8 cellular contexts compared by ENCODE assay signal in the genomic region with DNA sequence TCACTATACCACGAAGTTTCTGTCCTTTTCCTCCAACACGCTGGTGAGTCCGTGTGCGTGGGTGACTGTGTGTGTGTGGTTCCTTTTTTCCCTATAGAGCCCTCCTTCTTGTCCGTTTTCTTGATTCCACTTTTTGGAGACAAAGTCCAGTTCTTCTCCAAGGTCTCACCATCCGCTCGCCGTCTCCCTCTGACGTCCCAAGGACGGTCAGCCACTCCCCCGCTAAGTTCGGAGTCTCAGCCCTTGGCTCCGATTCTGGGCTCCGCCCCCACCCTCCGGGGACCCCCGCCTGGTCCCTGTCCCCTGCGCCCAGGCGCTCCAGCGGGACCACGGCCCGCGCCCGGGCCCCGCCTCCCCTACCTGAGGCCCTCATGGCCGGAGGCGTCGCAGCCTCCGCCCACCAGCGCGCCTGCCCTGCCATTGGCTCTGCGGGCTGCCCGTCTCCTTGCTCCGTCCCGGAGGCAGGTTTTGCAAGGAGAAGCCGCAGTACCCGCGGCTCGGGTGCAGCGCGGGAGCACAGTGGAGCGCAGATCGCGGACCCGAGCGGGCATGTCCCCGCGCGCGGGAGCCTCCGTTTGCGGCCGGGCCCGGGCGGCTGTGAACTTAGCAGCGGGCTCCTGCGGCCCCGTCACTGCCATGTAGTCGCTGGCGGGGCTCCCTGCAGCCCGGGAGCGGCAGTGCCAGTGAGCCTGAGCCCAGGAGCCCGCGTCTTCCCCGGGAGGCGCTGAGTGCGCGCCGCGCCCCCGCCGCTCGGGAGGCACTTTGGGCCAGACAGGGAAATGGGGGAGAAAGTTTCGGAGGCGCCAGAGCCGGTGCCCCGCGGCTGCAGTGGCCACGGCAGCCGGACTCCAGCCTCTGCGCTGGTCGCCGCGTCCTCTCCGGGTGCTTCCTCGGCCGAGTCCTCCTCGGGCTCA. TPM values are rescaled to one million over a fixed set of nuclear protein-coding genes. Genes with fewer than 3 reads are reported as not detected.
DNase-seq lines count a peak whose midpoint lies in the region; ATAC-seq, FAIRE-seq and TF ChIP-seq lines count a peak whose summit lies in the region.

TSS of gene MAST4 (plus strand) at position 517 of the 914 bp plus-strand sequence. CDS start at position 780, 263 bp downstream.

- no peak for TF ChIP-seq EP300 in HepG2 (IDR thresholded peaks at IDR 0.05; ENCODE audit: low read depth in 2 of 2, low read length in 2 of 2)
- no peak for TF ChIP-seq EP300 in HepG2 (CRISPR knock-in tag; IDR thresholded peaks at IDR 0.05; ENCODE audit: borderline replicate concordance)

- ATAC-seq in GM19025 (IDR thresholded peaks at IDR 0.05; ENCODE audit: low read depth, unreplicated experiment) (peak; percentile 98), HG03196 (IDR thresholded peaks at IDR 0.05; ENCODE audit: unreplicated experiment) (peak; percentile 98), HepG2 (peak; percentile 99)

- peaks cover 8% of the 10 kb centered on the region; the same call in 1 of the 2 replicates for H3K4me1 ChIP-seq in HepG2 (ENCODE audit: insufficient read depth, low read length)

- TF ChIP-seq CTCF in dorsolateral prefrontal cortex (IDR thresholded peaks at IDR 0.05 in 54 of 56, conservative IDR thresholded peaks at IDR 0.05 in 2 of 56; ENCODE audit: low read depth in 1 of 56, partially characterized antibody in 56 of 56) (peak in 1 of 56 donors; percentile 3), HepG2 (CRISPR knock-in tag; IDR thresholded peaks at IDR 0.05) (no peak)

- in situ Hi-C loops in HepG2 (cut with HindIII; ENCODE audit: extremely low pct_ligation_motif_present, low pct_unique_long_range_greater_than_20kb) = no loop called here

- H3K27ac ChIP-seq in dorsolateral prefrontal cortex (peak within 1 kb of the TSS in 48 of 59 donors; percentile 24 to 90 (median 73)), HepG2 (ENCODE audit: extremely low read length, insufficient read depth, low read length) (no peak within 1 kb of the TSS)

- peaks cover 0 to 13% (median 0%) of the 10 kb centered on the region in 45 donors for H3K27me3 ChIP-seq in dorsolateral prefrontal cortex
- H3K27me3 ChIP-seq in HepG2 (ENCODE audit: control insufficient read depth in 1 of 2, insufficient read depth in 2 of 2, low read length in 2 of 2) = peaks cover 2 to 33% of the 10 kb centered on the region in 2 experiments; a peak in 4 of 5 replicates

- no peaks in the 10 kb centered on the region for H3K36me3 ChIP-seq in HepG2 (replicated peaks in 1 of 2; ENCODE audit: control insufficient read depth in 1 of 2, insufficient read depth in 2 of 2, low read length in 2 of 2)

- intact Hi-C loops in dorsolateral prefrontal cortex (cut with DNase I) (loop anchor here (5.0 to 10.0 kb wide), 3 partner anchors 149 to 611 kb away; no protein-coding TSS in a partner anchor), HepG2 (cut with micrococcal nuclease; ENCODE audit: unreplicated experiment) (loop anchor here (10.0 kb wide), 1 partner anchor 291 kb away; no protein-coding TSS in a partner anchor)

- H3K9me3 ChIP-seq in HepG2 (ENCODE audit: low read length) = no peaks in the 10 kb centered on the region

- POLR2A ChIA-PET in HepG2 (lab: Yijun Ruan, JAX) = no interaction called here

- H3K4me3 ChIP-seq in dorsolateral prefrontal cortex (peak within 1 kb of the TSS; percentile 48 to 84 (median 76)), HepG2 (replicated peaks in 1 of 3; ENCODE audit: insufficient read depth in 1 of 3, low read depth in 2 of 3, low read length in 3 of 3) (peak within 1 kb of the TSS; percentile 54 to 75 (median 69); a peak in 5 of 6 replicates)

- no TSS peak for BruUV-seq in HepG2 (replicated peaks; lab: Mats Ljungman, UMichigan)

- peak; percentile 14; the same call in 1 of the 2 replicates for TF ChIP-seq RAD21 in HepG2 (CRISPR knock-in tag; IDR thresholded peaks at IDR 0.05)

- no peak within 1 kb of the TSS for H2AFZ ChIP-seq in HepG2 (ENCODE audit: low read length)

- CTCF ChIA-PET in HepG2 (lab: Yijun Ruan, JAX; ENCODE audit: low intra/inter-chr PET ratio, low total read pairs) = no interaction called here

- TF ChIP-seq POLR2A in HepG2 (IDR thresholded peaks at IDR 0.05; ENCODE audit: insufficient read depth in 1 of 2, low read depth in 2 of 2, low read length in 2 of 2) = no peak

- WGBS in HepG2 (ENCODE audit: low lambda C conversion rate) = 14% methylated on average over 21 of the region's 87 CpGs

- no peaks in the 10 kb centered on the region for H4K20me1 ChIP-seq in HepG2 (ENCODE audit: insufficient read depth, low read length)

- H3K79me2 ChIP-seq in HepG2 (ENCODE audit: insufficient read depth, low read length) = no peaks in the 10 kb centered on the region

- H3K4me2 ChIP-seq in HepG2 (ENCODE audit: low read depth, low read length) = peak within 1 kb of the TSS; percentile 79

- DNase-seq in AG20443 (ENCODE audit: low spot score) (peak; percentile 91), NCI-H2196 treated with DMSO at 0.1 percent for 48 hours (lab: John Stamatoyannopoulos, UW; ENCODE audit: unreplicated experiment) (peak; percentile 2), dorsolateral prefrontal cortex (peak; percentile 44 to 93 (median 82)), HepG2 (ENCODE audit: low spot score) (peak; percentile 50)
- peak; percentile 35 to 68 for DNase-seq in activated CD4-positive, alpha-beta T cell treated with anti-CD3 and anti-CD28 coated beads for 24 hours (ENCODE audit: low read depth in 2 of 2)
- DNase-seq in stimulated activated CD4-positive, alpha-beta T cell treated with anti-CD3 and anti-CD28 coated beads, Interleukin-1b, Interleukin-23, amount 100 ng/mL, for 48 hours = peak; percentile 75

- FAIRE-seq in HepG2 (lab: Jason Lieb, UNC) = no peak

- H3K9ac ChIP-seq in HepG2 (ENCODE audit: insufficient read depth, low read depth, low read length) = no peak within 1 kb of the TSS

TF ChIP-seq in HepG2, 621 proteins besides CTCF, POLR2A, EP300 and RAD21 (continues in another document):
- no peak for TF ChIP-seq REPIN1 (CRISPR knock-in tag; IDR thresholded peaks at IDR 0.05; ENCODE audit: borderline replicate concordance, low read depth)
- TF ChIP-seq PREB (CRISPR knock-in tag; IDR thresholded peaks at IDR 0.05) = no peak
- no peak for TF ChIP-seq ZNF747 (CRISPR knock-in tag; IDR thresholded peaks at IDR 0.05; ENCODE audit: borderline replicate concordance)
- no peak; the same call in 1 of the 2 replicates for TF ChIP-seq ZFY (CRISPR knock-in tag; IDR thresholded peaks at IDR 0.05)
- no peak for TF ChIP-seq SRSF4 (IDR thresholded peaks at IDR 0.05; ENCODE audit: low read depth, low read length, poor library complexity, severe bottlenecking)
- TF ChIP-seq, protein P1, sequence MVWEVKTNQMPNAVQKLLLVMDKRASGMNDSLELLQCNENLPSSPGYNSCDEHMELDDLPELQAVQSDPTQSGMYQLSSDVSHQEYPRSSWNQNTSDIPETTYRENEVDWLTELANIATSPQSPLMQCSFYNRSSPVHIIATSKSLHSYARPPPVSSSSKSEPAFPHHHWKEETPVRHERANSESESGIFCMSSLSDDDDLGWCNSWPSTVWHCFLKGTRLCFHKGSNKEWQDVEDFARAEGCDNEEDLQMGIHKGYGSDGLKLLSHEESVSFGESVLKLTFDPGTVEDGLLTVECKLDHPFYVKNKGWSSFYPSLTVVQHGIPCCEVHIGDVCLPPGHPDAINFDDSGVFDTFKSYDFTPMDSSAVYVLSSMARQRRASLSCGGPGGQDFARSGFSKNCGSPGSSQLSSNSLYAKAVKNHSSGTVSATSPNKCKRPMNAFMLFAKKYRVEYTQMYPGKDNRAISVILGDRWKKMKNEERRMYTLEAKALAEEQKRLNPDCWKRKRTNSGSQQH (CRISPR knock-in tag; IDR thresholded peaks at IDR 0.05; ENCODE audit: low read depth) = no peak
- TF ChIP-seq ZNF768 (CRISPR knock-in tag; IDR thresholded peaks at IDR 0.05) = no peak
- no peak for TF ChIP-seq LBX2 (CRISPR knock-in tag; IDR thresholded peaks at IDR 0.05; ENCODE audit: borderline replicate concordance)
- peak; percentile 83 for TF ChIP-seq ZFP90 (CRISPR knock-in tag; IDR thresholded peaks at IDR 0.05; ENCODE audit: borderline replicate concordance)

RNA-seq across cellular contexts. Expression of gene MAST4, which starts in this region (rescaled TPM):
- total RNA-seq in dorsolateral prefrontal cortex (100 to 1,000 TPM in 2 of 120 experiments, 10 to 100 TPM in 118; 32.2 to 102 (median 69.2) TPM), HepG2 (2016; rRNA removed; fragmentation: Illumina TruSeq; extraction: Trizol) (3.7 and 4.4 TPM in 2 replicates)
- 1.0 and 1.3 TPM in 2 replicates for total RNA-seq in HepG2 (2016; cell fraction: cytosol; rRNA removed; fragmentation: Illumina TruSeq; extraction: Trizol; ENCODE audit: low read depth)
- 3.8 and 4.1 TPM in 2 replicates for total RNA-seq in HepG2 (2016; cell fraction: insoluble cytoplasmic fraction; rRNA removed; fragmentation: Illumina TruSeq; extraction: Trizol)
- 1.8 and 2.1 TPM in 2 replicates for total RNA-seq in HepG2 (2016; cell fraction: membrane; rRNA removed; fragmentation: Illumina TruSeq; extraction: Trizol)
- total RNA-seq in HepG2 (2016; cell fraction: nucleus; rRNA removed; fragmentation: Illumina TruSeq; extraction: Trizol) = 11.7 and 12.8 TPM in 2 replicates
- polyA plus RNA-seq in HepG2 (2011; rRNA removed) = 2.8 and 3.4 TPM in 2 replicates
- polyA plus RNA-seq in HepG2 (2011; cell fraction: cytosol; rRNA removed) = 1.4 and 2.3 TPM in 2 replicates
- polyA plus RNA-seq in HepG2 (2011; cell fraction: nucleus; rRNA removed) = 9.0 and 10.2 TPM in 2 replicates
- polyA plus RNA-seq in HepG2 (2012) = 3.1 and 3.3 TPM in 2 replicates
- 0.25 and 0.60 TPM in 2 replicates for polyA plus RNA-seq in HepG2 (2016; cell fraction: cytosol; fragmentation: Illumina TruSeq; extraction: Trizol; ENCODE audit: low read depth)
- polyA plus RNA-seq in HepG2 (2016; cell fraction: insoluble cytoplasmic fraction; fragmentation: Illumina TruSeq; extraction: Trizol; ENCODE audit: low read depth) = 1.2 and 1.7 TPM in 2 replicates
- 0.10 and 0.70 TPM in 2 replicates for polyA plus RNA-seq in HepG2 (2016; cell fraction: membrane; fragmentation: Illumina TruSeq; extraction: Trizol; ENCODE audit: low read depth)
- 4.5 and 5.3 TPM in 2 replicates for polyA plus RNA-seq in HepG2 (2016; cell fraction: nucleus; fragmentation: Illumina TruSeq; extraction: Trizol; ENCODE audit: insufficient read depth, low read depth)
- polyA minus RNA-seq in HepG2 (2011; rRNA and poly(A)+ RNA removed; ENCODE audit: low replicate concordance) = 8.5 and 17.8 TPM in 2 replicates
- 7.1 and 8.5 TPM in 2 replicates for polyA minus RNA-seq in HepG2 (2011; cell fraction: cytosol; rRNA and poly(A)+ RNA removed)
- polyA minus RNA-seq in HepG2 (2011; cell fraction: nucleus; rRNA and poly(A)+ RNA removed) = 39.4 and 47.9 TPM in 2 replicates

Comparison
In these comparisons a context has a peak if more than half of its experiments do, and no peak if none do; other contexts are left out.
1. DNase-seq: peak in every context shown above with its lines; median percentile 91 in AG20443; 82 in dorsolateral prefrontal cortex; 75 in stimulated activated CD4-positive, alpha-beta T cell treated with anti-CD3 and anti-CD28 coated beads, Interleukin-1b, Interleukin-23, amount 100 ng/mL, for 48 hours; 52 in activated CD4-positive, alpha-beta T cell treated with anti-CD3 and anti-CD28 coated beads for 24 hours; 50 in HepG2; 2 in NCI-H2196 treated with DMSO at 0.1 percent for 48 hours.